In genomic region chr16:4380131-4381063, GRCh38 we compare ENCODE assay signal across 17 cellular contexts. TPM values are rescaled to one million over a fixed set of nuclear protein-coding genes. Genes with fewer than 3 reads are reported as not detected.
DNase-seq lines count a peak whose midpoint lies in the region; ATAC-seq and TF ChIP-seq lines count a peak whose summit lies in the region.
"Had no signal": no experiment of that assay in that cellular context is flagged by ENCODE, and none has a peak within 500 bp of the region (broad histone marks: within the 10 kb centered on the region; RNA-seq: fewer than 3 reads in every experiment).

No MANE protein-coding gene starts in this region.

- WGBS in hepatocyte (ENCODE audit: low lambda C conversion rate, missing lambda C conversion rate) = 82% methylated on average over 25 of the region's 26 CpGs

- H3K4me2 ChIP-seq in GM23338 = no peak overlapping the region
- no peak overlapping the region for H3K4me2 ChIP-seq in hepatocyte
- H3K4me2 ChIP-seq: KMS-11 had no signal

- CTCF ChIA-PET in WTC11 (lab: Charles Lee) = interaction anchor here (1.4 to 11.7 kb wide), 5 partner anchors 11 to 23 kb away, joined by 5 to 273 read pairs (median 80); no protein-coding TSS in a partner anchor

- H3K4me1 Mint-ChIP-seq in GM23338 (peaks cover 42% of the 10 kb centered on the region), WTC11 (peaks cover 29% of the 10 kb centered on the region)
- peaks cover 19% of the 10 kb centered on the region for H3K4me1 Mint-ChIP-seq in stimulated activated effector memory CD8-positive, alpha-beta T cell treated with anti-CD3 and anti-CD28 coated beads, Interleukin-12 subunit alpha, Interleukin-12 subunit beta, amount 100 ng/mL, for 72 hours

- no peaks in the 10 kb centered on the region for H3K9me3 ChIP-seq in hepatocyte (ENCODE audit: low read depth)
- H3K9me3 ChIP-seq: Peyer's patch had no signal

- no peak overlapping the region for H3K4me3 Mint-ChIP-seq in GM23338
- H3K4me3 Mint-ChIP-seq in WTC11 = no peak overlapping the region
- no peak overlapping the region for H3K4me3 Mint-ChIP-seq in stimulated activated effector memory CD8-positive, alpha-beta T cell treated with anti-CD3 and anti-CD28 coated beads, Interleukin-12 subunit alpha, Interleukin-12 subunit beta, amount 100 ng/mL, for 72 hours
- H3K4me3 Mint-ChIP-seq: activated T-helper 1 cell treated with anti-CD3 and anti-CD28 coated beads, Interleukin-12 subunit alpha, Interleukin-12 subunit beta, Interleukin-2, Interleukin-4 antibody, amounts not matched to agents 30 ng/mL and 10 ng/mL and 1 ng/mL, durations not matched to agents 14 hours and 24 hours and 36 hours; CD14-positive monocyte had no signal

- DNase-seq in GM23338 (ENCODE audit: low spot score) = no peak
- DNase-seq in WTC11 (ENCODE audit: low spot score) = no peak
- no peak for DNase-seq in hepatocyte (ENCODE audit: low spot score)
- DNase-seq in stimulated activated effector memory CD8-positive, alpha-beta T cell treated with anti-CD3 and anti-CD28 coated beads, Interleukin-12 subunit alpha, Interleukin-12 subunit beta, amount 100 ng/mL, for 72 hours (ENCODE audit: low spot score in 2 of 2) = no peak
- no peak for DNase-seq in activated effector memory CD4-positive, alpha-beta T cell treated with anti-CD3 and anti-CD28 coated beads, Interleukin-2, amount 50 U/mL, for 16 hours
- DNase-seq in activated CD4-positive, alpha-beta T cell treated with anti-CD3 and anti-CD28 coated beads for 4 hours = no peak
- DNase-seq: activated CD4-positive, alpha-beta T cell treated with anti-CD3 and anti-CD28 coated beads for 48 hours; EL; foreskin keratinocyte; NCI-H1436 treated with DMSO at 0.1 percent for 48 hours; NCI-H69; Peyer's patch; T-helper 1 cell had no signal

- no peaks in the 10 kb centered on the region; the same call in 1 of the 2 replicates for H4K20me1 ChIP-seq in GM23338 (replicated peaks; ENCODE audit: insufficient read depth)
- H4K20me1 ChIP-seq in hepatocyte (ENCODE audit: insufficient read depth, poor library complexity, severe bottlenecking) = peaks cover 21% of the 10 kb centered on the region

- H2AFZ ChIP-seq in GM23338 = no peak overlapping the region
- no peak overlapping the region for H2AFZ ChIP-seq in hepatocyte

- TF ChIP-seq CTCF in GM23338 (conservative IDR thresholded peaks at IDR 0.05; ENCODE audit: low read depth in 2 of 2) (no peak), WTC11 (IDR thresholded peaks at IDR 0.05) (no peak), hepatocyte (IDR thresholded peaks at IDR 0.05; ENCODE audit: poor library complexity) (no peak)

- ATAC-seq in GM23338 (no peak), WTC11 (no peak), GM21619 (IDR thresholded peaks at IDR 0.05; ENCODE audit: unreplicated experiment) (no peak)
- no peak for ATAC-seq in stimulated activated effector memory CD8-positive, alpha-beta T cell treated with anti-CD3 and anti-CD28 coated beads, Interleukin-12 subunit alpha, Interleukin-12 subunit beta, amount 100 ng/mL, for 72 hours
- ATAC-seq: foreskin keratinocyte had no signal

- H3K36me3 Mint-ChIP-seq in GM23338 (ENCODE audit: low read depth) = peaks cover 3% of the 10 kb centered on the region; the same call in 2 of the 3 replicates
- H3K36me3 Mint-ChIP-seq in WTC11 = no peaks in the 10 kb centered on the region
- H3K36me3 Mint-ChIP-seq in stimulated activated effector memory CD8-positive, alpha-beta T cell treated with anti-CD3 and anti-CD28 coated beads, Interleukin-12 subunit alpha, Interleukin-12 subunit beta, amount 100 ng/mL, for 72 hours = peaks cover 47% of the 10 kb centered on the region

- H3K27me3 Mint-ChIP-seq in GM23338 (ENCODE audit: insufficient read depth, low read depth, poor library complexity) (peaks cover 10% of the 10 kb centered on the region), WTC11 (ENCODE audit: low read depth) (no peaks in the 10 kb centered on the region)

- H3K27me3 ChIP-seq in GM23338 (ENCODE audit: insufficient read depth) (no peaks in the 10 kb centered on the region), hepatocyte (no peaks in the 10 kb centered on the region)
- H3K27me3 ChIP-seq: foreskin keratinocyte, Peyer's patch had no signal

- H3K4me3 ChIP-seq in GM23338 (no peak overlapping the region), hepatocyte (no peak overlapping the region)
- H3K4me3 ChIP-seq: Peyer's patch had no signal

- H3F3A ChIP-seq in GM23338 (replicated peaks; ENCODE audit: low read depth) = no peaks in the 10 kb centered on the region

- no peaks in the 10 kb centered on the region for H3K9me2 ChIP-seq in GM23338 (ENCODE audit: insufficient read depth)
- no peaks in the 10 kb centered on the region for H3K9me2 ChIP-seq in hepatocyte (replicated peaks; ENCODE audit: insufficient read depth)

- H3K4me1 ChIP-seq in GM23338 (ENCODE audit: insufficient read depth) (peaks cover 23% of the 10 kb centered on the region), hepatocyte (ENCODE audit: insufficient read depth) (peaks cover 33% of the 10 kb centered on the region)
- H3K4me1 ChIP-seq: foreskin keratinocyte had no signal

- H3K36me3 ChIP-seq in GM23338 (ENCODE audit: insufficient read depth) = no peaks in the 10 kb centered on the region
- no peaks in the 10 kb centered on the region for H3K36me3 ChIP-seq in hepatocyte (replicated peaks; ENCODE audit: insufficient read depth, low read depth)

- H3K9me3 Mint-ChIP-seq in GM23338 (no peaks in the 10 kb centered on the region), WTC11 (no peaks in the 10 kb centered on the region)
- H3K9me3 Mint-ChIP-seq in stimulated activated effector memory CD8-positive, alpha-beta T cell treated with anti-CD3 and anti-CD28 coated beads, Interleukin-12 subunit alpha, Interleukin-12 subunit beta, amount 100 ng/mL, for 72 hours = no peaks in the 10 kb centered on the region
- H3K9me3 Mint-ChIP-seq: activated T-helper 1 cell treated with anti-CD3 and anti-CD28 coated beads, Interleukin-12 subunit alpha, Interleukin-12 subunit beta, Interleukin-2, Interleukin-4 antibody, amounts not matched to agents 30 ng/mL and 10 ng/mL and 1 ng/mL, durations not matched to agents 14 hours and 24 hours and 36 hours; CD14-positive monocyte had no signal

- H3K79me2 ChIP-seq in GM23338 (replicated peaks; ENCODE audit: insufficient read depth) (peaks cover 4% of the 10 kb centered on the region; the same call in 1 of the 2 replicates), hepatocyte (peaks cover 28% of the 10 kb centered on the region)

- POLR2A ChIA-PET in WTC11 (lab: Charles Lee) = interaction anchor here (1.5 to 3.4 kb wide), 2 partner anchors 9 to 12 kb away, joined by 4 to 25 read pairs; no protein-coding TSS in a partner anchor

- peak overlapping the region; percentile 80 for H3K27ac Mint-ChIP-seq in GM23338
- H3K27ac Mint-ChIP-seq in WTC11 = peak overlapping the region; percentile 78
- peak overlapping the region; percentile 70 for H3K27ac Mint-ChIP-seq in stimulated activated effector memory CD8-positive, alpha-beta T cell treated with anti-CD3 and anti-CD28 coated beads, Interleukin-12 subunit alpha, Interleukin-12 subunit beta, amount 100 ng/mL, for 72 hours
- H3K27ac Mint-ChIP-seq: activated T-helper 1 cell treated with anti-CD3 and anti-CD28 coated beads, Interleukin-12 subunit alpha, Interleukin-12 subunit beta, Interleukin-2, Interleukin-4 antibody, amounts not matched to agents 30 ng/mL and 10 ng/mL and 1 ng/mL, durations not matched to agents 14 hours and 24 hours and 36 hours had no signal

- peak overlapping the region; percentile 55; the same call in 1 of the 2 replicates for H3K27ac ChIP-seq in GM23338 (ENCODE audit: low read depth)
- peak overlapping the region; percentile 57 for H3K27ac ChIP-seq in hepatocyte
- H3K27ac ChIP-seq: foreskin keratinocyte, KMS-11, Peyer's patch had no signal

TF ChIP-seq in GM23338, 12 proteins besides CTCF, POLR2A, EP300 and RAD21 (continues in another document):
- TF ChIP-seq NANOG (IDR thresholded peaks at IDR 0.05; ENCODE audit: borderline replicate concordance) (no peak), POLR2AphosphoS5 (IDR thresholded peaks at IDR 0.05; ENCODE audit: low read depth) (no peak), JUNB (IDR thresholded peaks at IDR 0.05; ENCODE audit: unreplicated experiment) (no peak)

TF ChIP-seq in WTC11, 78 proteins besides CTCF, POLR2A, EP300 and RAD21:
- 0 out of 2 replicates have a peak, but pooled peaks have one; percentile 10 for TF ChIP-seq ESRRA (CRISPR knock-in tag; IDR thresholded peaks at IDR 0.05; ENCODE audit: borderline replicate concordance)
- no peak for TF ChIP-seq ELF4 (CRISPR knock-in tag; IDR thresholded peaks at IDR 0.05; ENCODE audit: low read depth)
- peak; percentile 71 for TF ChIP-seq ZNF121 (CRISPR knock-in tag; IDR thresholded peaks at IDR 0.05)

RNA-seq across cellular contexts. Expression of gene VASN, which starts 8.7 kb away (rescaled TPM):
- total RNA-seq in GM23338 (2014; rRNA removed; shearing (Covaris generic)) = 15.5 and 16.9 TPM in 2 replicates
- polyA plus RNA-seq in GM23338 (2016; fragmentation: Nextera tagmentation; extraction: Ambion mirVana) (7.1 and 8.0 TPM in 2 replicates), hepatocyte (55.9 and 64.2 TPM in 2 replicates)
- total RNA-seq in WTC11 (2021) (8.0 to 9.1 TPM (median 8.3 TPM) in 3 replicates), hepatocyte (10.0 and 12.1 TPM in 2 replicates)
- polyA plus RNA-seq: CD14-positive monocyte had no signal

RNA-seq across cellular contexts. Expression of gene PAM16, which starts 29.3 kb away (rescaled TPM):
- total RNA-seq in GM23338 (2014; rRNA removed; shearing (Covaris generic)) = 84.1 and 113 TPM in 2 replicates
- 283 and 331 TPM in 2 replicates for polyA plus RNA-seq in GM23338 (2016; fragmentation: Nextera tagmentation; extraction: Ambion mirVana)
- 87.2 to 93.7 TPM (median 88.9 TPM) in 3 replicates for total RNA-seq in WTC11 (2021)
- total RNA-seq in hepatocyte = 33.0 and 35.0 TPM in 2 replicates
- 57.7 and 70.4 TPM in 2 replicates for polyA plus RNA-seq in hepatocyte

RNA-seq across cellular contexts. Expression of gene CORO7, which starts 36.0 kb away (rescaled TPM):
- 40.5 and 46.4 TPM in 2 replicates for total RNA-seq in GM23338 (2014; rRNA removed; shearing (Covaris generic))
- polyA plus RNA-seq in GM23338 (2016; fragmentation: Nextera tagmentation; extraction: Ambion mirVana) = 14.2 and 19.1 TPM in 2 replicates
- total RNA-seq in WTC11 (2021) = 36.7 to 45.5 TPM (median 38.6 TPM) in 3 replicates
- total RNA-seq in hepatocyte = 13.9 and 18.2 TPM in 2 replicates
- polyA plus RNA-seq in hepatocyte = 33.3 and 34.4 TPM in 2 replicates

RNA-seq across cellular contexts. Expression of gene DNAJA3, which starts 45.3 kb away (rescaled TPM):
- 75.5 and 75.9 TPM in 2 replicates for total RNA-seq in GM23338 (2014; rRNA removed; shearing (Covaris generic))
- polyA plus RNA-seq in GM23338 (2016; fragmentation: Nextera tagmentation; extraction: Ambion mirVana) (46.6 and 56.3 TPM in 2 replicates), hepatocyte (51.2 and 58.8 TPM in 2 replicates)
- total RNA-seq in WTC11 (2021) (54.8 to 64.1 TPM (median 56.0 TPM) in 3 replicates), hepatocyte (55.3 and 59.2 TPM in 2 replicates)
